ENCODE assay signal across 27 cellular contexts in the genomic region with DNA sequence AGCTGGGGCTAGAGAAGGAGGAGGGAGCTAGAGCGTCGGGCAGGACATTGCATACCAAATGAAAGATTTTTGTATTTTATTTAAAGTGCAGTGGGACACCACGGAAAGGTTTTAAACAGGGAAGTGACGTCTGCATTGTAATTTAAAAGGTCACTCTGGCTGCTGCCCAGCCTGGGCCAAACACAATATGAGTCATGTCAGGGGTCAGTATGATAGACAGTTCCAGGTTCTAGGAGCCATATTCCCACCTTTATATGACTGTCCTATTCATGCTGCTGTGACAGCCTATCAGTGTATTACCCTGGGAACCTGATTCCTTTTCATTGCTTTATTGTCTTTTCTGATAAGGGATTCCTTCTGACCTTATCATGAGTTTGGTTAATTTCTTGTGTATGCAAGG. TPM values are rescaled to one million over a fixed set of nuclear protein-coding genes. Genes with fewer than 3 reads are reported as not detected.
DNase-seq lines count a peak whose midpoint lies in the region; ATAC-seq and TF ChIP-seq lines count a peak whose summit lies in the region.
"Had no signal": no experiment of that assay in that cellular context is flagged by ENCODE, and none has a peak within 500 bp of the region (broad histone marks: within the 10 kb centered on the region; RNA-seq: fewer than 3 reads in every experiment).

No MANE protein-coding gene starts in this region.

- no peak for TF ChIP-seq CTCF in coronary artery (IDR thresholded peaks at IDR 0.05)

- H3K4me3 ChIP-seq in coronary artery, result no peak overlapping the region
- H3K4me3 ChIP-seq: esophagus muscularis mucosa, gastroesophageal sphincter, GM12878, testis, uterus had no signal

- intact Hi-C loops in left colon (cut with DNase I, micrococcal nuclease) (no loop called here), posterior cingulate gyrus (cut with DNase I) (no loop called here)

- ATAC-seq in left colon (peak; percentile 66), GM21515 (IDR thresholded peaks at IDR 0.05; ENCODE audit: unreplicated experiment) (no peak)
- ATAC-seq: gastroesophageal sphincter, GM12878, natural killer cell had no signal

- no peak overlapping the region for H3K27ac ChIP-seq in coronary artery
- H3K27ac ChIP-seq: gastroesophageal sphincter, testis, uterus had no signal

- peak; percentile 19 for DNase-seq in ELR (ENCODE audit: low read depth)
- DNase-seq in OCI-M1 (lab: John Stamatoyannopoulos, UW), result peak; percentile 34
- peak; percentile 19 for DNase-seq in coronary artery (ENCODE audit: low spot score)
- DNase-seq in left colon, result no peak
- no peak for DNase-seq in posterior cingulate gyrus
- DNase-seq in NCI-H82 treated with DMSO at 0.1 percent for 48 hours (lab: John Stamatoyannopoulos, UW; ENCODE audit: unreplicated experiment), result no peak
- DNase-seq in iPS-NIHi11 (ENCODE audit: low spot score), result no peak
- DNase-seq: activated CD4-positive, alpha-beta T cell treated with anti-CD3 and anti-CD28 coated beads, Interleukin-2, amount 50 U/mL, for 48 hours; activated CD4-positive, CD25-positive, alpha-beta regulatory T cell; activated CD8-positive, alpha-beta memory T cell treated with anti-CD3 and anti-CD28 coated beads, Interleukin-2, amount 50 U/mL, for 48 hours; CD8-positive, alpha-beta memory T cell; effector memory CD8-positive, alpha-beta T cell; Kasumi-1; natural killer cell; NCI-H1092; NCI-H1930; NCI-H345; NCI-H82; Right ventricle myocardium superior; stimulated activated CD4-positive, alpha-beta T cell treated with anti-CD3 and anti-CD28 coated beads, Interleukin-4, amount 100 ng/mL, for 24 hours; T-helper 9 cell; testis; uterus had no signal

RNA-seq across cellular contexts. Expression of a gene that starts 5.2 kb away (rescaled TPM):
- 10 to 100 TPM; 17.5 to 18.6 TPM for total RNA-seq in left colon

Comparison
In these comparisons a context has a peak if more than half of its experiments do, and no peak if none do; other contexts are left out.
1. DNase-seq: peak in ELR (single experiment), OCI-M1 (single experiment) and coronary artery (single experiment); none in left colon (0 of 2), posterior cingulate gyrus (0 of 10), NCI-H82 treated with DMSO at 0.1 percent for 48 hours (single experiment) and iPS-NIHi11 (single experiment).